ENCODE assay signal across 17 cellular contexts in genomic region chr4:107253090-107253489, GRCh38.
"Had no signal": no experiment of that assay in that cellular context is flagged by ENCODE, and none has a peak within 500 bp of the region (broad histone marks: within the 10 kb centered on the region; RNA-seq: fewer than 3 reads in every experiment).

No MANE protein-coding gene starts in this region.

- DNase-seq: KBM-7, MV-4-11, NCI-H1048, NCI-H1105, NCI-H1436 treated with DMSO at 0.1 percent for 48 hours, NCI-H1694, NCI-H187 treated with DMSO at 0.1 percent for 48 hours, NCI-H2029 treated with DMSO at 0.1 percent for 48 hours, NCI-H2171 treated with DMSO at 0.1 percent for 48 hours, NCI-H345, NCI-H446 treated with DMSO at 0.1 percent for 48 hours, NCI-H510A treated with DMSO at 0.1 percent for 48 hours, NCI-H526, PC-3, SHP77 had no signal

- H3K27ac ChIP-seq: RWPE1 had no signal

- ATAC-seq: Panc1, PC-3 had no signal
